Comparison of ENCODE assay signal across 19 cellular contexts in genomic region chr21:46443910-46444309, GRCh38. TPM values are rescaled to one million over a fixed set of nuclear protein-coding genes. Genes with fewer than 3 reads are reported as not detected.
A peak's percentile ranks its signal among the peaks of the same experiment; 100 is the strongest.
DNase-seq lines count a peak whose midpoint lies in the region; ATAC-seq, FAIRE-seq and TF ChIP-seq lines count a peak whose summit lies in the region.
"Had no signal": no experiment of that assay in that cellular context is flagged by ENCODE, and none has a peak within 500 bp of the region (broad histone marks: within the 10 kb centered on the region; RNA-seq: fewer than 3 reads in every experiment).

No MANE protein-coding gene starts in this region.

- intact Hi-C loops in activated naive CD4-positive, alpha-beta T cell treated with anti-CD3 and anti-CD28 coated beads for 36 hours (cut with micrococcal nuclease), result no loop called here
- intact Hi-C loops in K562 (cut with micrococcal nuclease), result no loop called here

- H3K36me3 Mint-ChIP-seq in activated naive CD4-positive, alpha-beta T cell treated with anti-CD3 and anti-CD28 coated beads, Interleukin-2, amount 50 U/mL, for 72 hours, result peaks cover 7 to 29% of the 10 kb centered on the region in 2 donors
- peaks cover 39% of the 10 kb centered on the region for H3K36me3 Mint-ChIP-seq in activated naive CD4-positive, alpha-beta T cell treated with anti-CD3 and anti-CD28 coated beads for 36 hours (ENCODE audit: low read depth)
- peaks cover 21 to 55% (median 36%) of the 10 kb centered on the region in 3 donors for H3K36me3 Mint-ChIP-seq in immature natural killer cell

- no peak for FAIRE-seq in K562 (lab: Jason Lieb, UNC)
- FAIRE-seq: GM18507 had no signal

- in situ Hi-C loops in K562 (cut with MboI), result no loop called here

- no TSS peak for BruUV-seq in K562 (replicated peaks; lab: Mats Ljungman, UMichigan)

- WGBS in K562 (ENCODE audit: insufficient coverage, low coverage, missing lambda C conversion rate), result 82% methylated on average over 8 of the region's 8 CpGs
- 69 to 70% methylated on average over 7 to 8 of the region's 8 CpGs for WGBS in tibial nerve, 2 donors

- TF ChIP-seq CTCF in K562 (IDR thresholded peaks at IDR 0.05 in 2 of 3, conservative IDR thresholded peaks at IDR 0.05 in 1 of 3; ENCODE audit: insufficient read depth in 2 of 3, low read depth in 1 of 3, low read length in 3 of 3) (no peak), tibial nerve (IDR thresholded peaks at IDR 0.05) (no peak)

- CTCF ChIA-PET in activated naive CD4-positive, alpha-beta T cell treated with anti-CD3 and anti-CD28 coated beads for 36 hours (lab: Charles Lee), result no interaction called here
- CTCF ChIA-PET in K562 (lab: Yijun Ruan, JAX; ENCODE audit: low intra/inter-chr PET ratio), result no interaction called here

- H3K9ac ChIP-seq in K562 (ENCODE audit: insufficient read depth in 1 of 2, low read depth in 2 of 2, low read length in 2 of 2), result peak overlapping the region in 1 of 2 experiments; percentile 32; a peak in 1 of 4 replicates

- H3K27ac ChIP-seq in K562 (ENCODE audit: extremely low read depth, low read depth, low read length), result no peak overlapping the region
- H3K27ac ChIP-seq in substantia nigra (ENCODE audit: low read depth, low read length, poor library complexity, severe bottlenecking), result peak overlapping the region; percentile 87
- no peak overlapping the region for H3K27ac ChIP-seq in tibial nerve
- H3K27ac ChIP-seq: PC-9, upper lobe of right lung had no signal

- no peak for ATAC-seq in activated naive CD4-positive, alpha-beta T cell treated with anti-CD3 and anti-CD28 coated beads, Interleukin-2, amount 50 U/mL, for 72 hours
- no peak for ATAC-seq in K562
- ATAC-seq: stimulated activated naive B cell treated with anti-CD40 and anti-IgM and Interleukin-4, amounts not matched to agents 10 μg/mL and 1 μg/mL and 100 μg/mL, for 72 hours; upper lobe of right lung had no signal

- no peaks in the 10 kb centered on the region for H3K9me1 ChIP-seq in K562 (ENCODE audit: control insufficient read depth, insufficient read depth, low read length)

- H3K27me3 Mint-ChIP-seq in activated naive CD4-positive, alpha-beta T cell treated with anti-CD3 and anti-CD28 coated beads for 36 hours (ENCODE audit: low read depth), result no peaks in the 10 kb centered on the region
- peaks cover 3 to 9% (median 5%) of the 10 kb centered on the region in 3 donors for H3K27me3 Mint-ChIP-seq in immature natural killer cell (ENCODE audit: low read depth in 3 of 3)
- H3K27me3 Mint-ChIP-seq: CD8-positive, alpha-beta memory T cell; stimulated activated naive B cell treated with anti-CD40 and anti-IgM and Interleukin-4, amounts not matched to agents 10 μg/mL and 1 μg/mL and 100 μg/mL, for 72 hours had no signal

- TF ChIP-seq RAD21 in K562 (CRISPR knock-in tag; conservative IDR thresholded peaks at IDR 0.05 in 1 of 2, IDR thresholded peaks at IDR 0.05 in 1 of 2), result no peak

- TF ChIP-seq EP300 in K562 (IDR thresholded peaks at IDR 0.05; ENCODE audit: low read length) (no peak), tibial nerve (IDR thresholded peaks at IDR 0.05) (no peak)

- H3K4me3 ChIP-seq in K562, result no peak overlapping the region
- no peak overlapping the region for H3K4me3 ChIP-seq in tibial nerve
- H3K4me3 ChIP-seq: PC-9, upper lobe of right lung had no signal

- no peak for DNase-seq in activated naive CD4-positive, alpha-beta T cell treated with anti-CD3 and anti-CD28 coated beads, Interleukin-2, amount 50 U/mL, for 72 hours (ENCODE audit: low spot score in 2 of 2)
- DNase-seq in activated naive CD4-positive, alpha-beta T cell treated with anti-CD3 and anti-CD28 coated beads for 36 hours, result no peak
- DNase-seq in K562 (ENCODE audit: extremely low read depth in 1 of 4, low spot score in 3 of 4) (no peak), immature natural killer cell (no peak), substantia nigra (lab: John Stamatoyannopoulos, UW) (no peak), C1 segment of cervical spinal cord (lab: John Stamatoyannopoulos, UW) (no peak), tibial nerve (ENCODE audit: low spot score in 2 of 2) (no peak), 8988T (no peak)
- DNase-seq: activated CD4-positive, alpha-beta T cell treated with anti-CD3 and anti-CD28 coated beads for 48 hours; activated T-cell treated with anti-CD3 and anti-CD28 coated beads, Interleukin-2, amount 50 U/mL, for 48 hours; CD8-positive, alpha-beta memory T cell; DND-41; Karpas-422; NCI-H1092; NCI-H524 treated with DMSO at 0.1 percent for 48 hours; PC-9; stimulated activated naive B cell treated with anti-CD40 and anti-IgM and Interleukin-4, amounts not matched to agents 10 μg/mL and 1 μg/mL and 100 μg/mL, for 72 hours; upper lobe of right lung had no signal

- no peak overlapping the region for H3K4me2 ChIP-seq in K562 (ENCODE audit: insufficient read depth, low read length)
- H3K4me2 ChIP-seq: PC-9 had no signal

- H3K27ac Mint-ChIP-seq in activated naive CD4-positive, alpha-beta T cell treated with anti-CD3 and anti-CD28 coated beads, Interleukin-2, amount 50 U/mL, for 72 hours, result peak overlapping the region; percentile 39 to 54
- no peak overlapping the region for H3K27ac Mint-ChIP-seq in activated naive CD4-positive, alpha-beta T cell treated with anti-CD3 and anti-CD28 coated beads for 36 hours
- H3K27ac Mint-ChIP-seq in immature natural killer cell, result peak overlapping the region in 5 of 6 donors; percentile 12 to 87 (median 44)
- H3K27ac Mint-ChIP-seq: stimulated activated naive B cell treated with anti-CD40 and anti-IgM and Interleukin-4, amounts not matched to agents 10 μg/mL and 1 μg/mL and 100 μg/mL, for 72 hours had no signal

- H3K36me3 ChIP-seq in K562 (ENCODE audit: control insufficient read depth, insufficient read depth, low read length) (peaks cover 82% of the 10 kb centered on the region), tibial nerve (peaks cover 0 to 91% (median 4%) of the 10 kb centered on the region in 3 donors)

- TF ChIP-seq POLR2A in K562 (conservative IDR thresholded peaks at IDR 0.05) (no peak), tibial nerve (IDR thresholded peaks at IDR 0.05) (no peak)

- peaks cover 5 to 9% of the 10 kb centered on the region in 2 donors for H3K9me3 Mint-ChIP-seq in activated naive CD4-positive, alpha-beta T cell treated with anti-CD3 and anti-CD28 coated beads, Interleukin-2, amount 50 U/mL, for 72 hours
- peaks cover 5% of the 10 kb centered on the region for H3K9me3 Mint-ChIP-seq in activated naive CD4-positive, alpha-beta T cell treated with anti-CD3 and anti-CD28 coated beads for 36 hours
- H3K9me3 Mint-ChIP-seq in immature natural killer cell, result peaks cover 4 to 11% (median 9%) of the 10 kb centered on the region in 6 donors

- H3K79me2 ChIP-seq in K562 (ENCODE audit: control insufficient read depth, insufficient read depth, low read length), result 0 out of 3 replicates have a peak, but pooled peaks cover 5% of the 10 kb centered on the region

- no peak overlapping the region for H2AFZ ChIP-seq in K562 (ENCODE audit: low read depth, low read length)
- H2AFZ ChIP-seq: PC-9 had no signal

- H3K4me1 ChIP-seq in K562 (replicated peaks in 1 of 2; ENCODE audit: control insufficient read depth in 2 of 2, insufficient read depth in 2 of 2, low read length in 2 of 2) (peaks cover 0 to 8% of the 10 kb centered on the region in 2 experiments; a peak in 3 of 5 replicates), tibial nerve (peaks cover 0 to 5% (median 0%) of the 10 kb centered on the region in 4 donors)
- H3K4me1 ChIP-seq: upper lobe of right lung had no signal

- H3K27me3 ChIP-seq in K562 (ENCODE audit: control insufficient read depth in 2 of 2, insufficient read depth in 2 of 2, low read length in 2 of 2) (no peaks in the 10 kb centered on the region), tibial nerve (no peaks in the 10 kb centered on the region)
- H3K27me3 ChIP-seq: upper lobe of right lung had no signal

- no peaks in the 10 kb centered on the region for H4K20me1 ChIP-seq in K562 (replicated peaks; ENCODE audit: control insufficient read depth, insufficient read depth, low read length)

- H3K4me1 Mint-ChIP-seq in activated naive CD4-positive, alpha-beta T cell treated with anti-CD3 and anti-CD28 coated beads for 36 hours (ENCODE audit: low read depth), result peaks cover 2% of the 10 kb centered on the region
- peaks cover 5 to 13% of the 10 kb centered on the region in 2 donors for H3K4me1 Mint-ChIP-seq in immature natural killer cell
- H3K4me1 Mint-ChIP-seq: stimulated activated naive B cell treated with anti-CD40 and anti-IgM and Interleukin-4, amounts not matched to agents 10 μg/mL and 1 μg/mL and 100 μg/mL, for 72 hours had no signal

- H3K9me3 ChIP-seq in K562 (replicated peaks; ENCODE audit: control insufficient read depth, insufficient read depth, low read depth, low read length), result no peaks in the 10 kb centered on the region
- H3K9me3 ChIP-seq in tibial nerve, result peaks cover 0 to 6% (median 0%) of the 10 kb centered on the region in 4 donors
- H3K9me3 ChIP-seq: upper lobe of right lung had no signal

- H3K4me3 Mint-ChIP-seq in activated naive CD4-positive, alpha-beta T cell treated with anti-CD3 and anti-CD28 coated beads for 36 hours, result no peak overlapping the region
- H3K4me3 Mint-ChIP-seq in immature natural killer cell, result no peak overlapping the region
- H3K4me3 Mint-ChIP-seq: CD8-positive, alpha-beta memory T cell; stimulated activated naive B cell treated with anti-CD40 and anti-IgM and Interleukin-4, amounts not matched to agents 10 μg/mL and 1 μg/mL and 100 μg/mL, for 72 hours had no signal

- POLR2A ChIA-PET in K562 (lab: Yijun Ruan, JAX), result interaction anchor here (1.2 kb wide), 1 partner anchor 12 kb away, joined by 4 read pairs; no protein-coding TSS in a partner anchor

RNA-seq across cellular contexts. Expression of gene DIP2A, which starts 14.8 kb away (rescaled TPM):
- total RNA-seq in activated naive CD4-positive, alpha-beta T cell treated with anti-CD3 and anti-CD28 coated beads, Interleukin-2, amount 50 U/mL, for 72 hours, result 10 to 100 TPM; 42.4 to 60.1 TPM
- total RNA-seq in activated naive CD4-positive, alpha-beta T cell treated with anti-CD3 and anti-CD28 coated beads for 36 hours, result 10 to 100 TPM; 31.4 to 32.7 TPM
- 344 and 474 TPM in 2 replicates for total RNA-seq in K562 (2011; cell fraction: chromatin; rRNA removed; ENCODE audit: low replicate concordance)
- total RNA-seq in K562 (2011; cell fraction: nucleolus; rRNA removed), result 211 and 231 TPM in 2 replicates
- total RNA-seq in K562 (2011; cell fraction: nucleoplasm; rRNA removed), result 245 and 258 TPM in 2 replicates
- 13.8 and 19.7 TPM in 2 replicates for total RNA-seq in K562 (2014; rRNA removed)
- total RNA-seq in K562 (2014; rRNA removed; fragmentation: Illumina TruSeq; extraction: Trizol), result 14.9 and 19.1 TPM in 2 replicates
- total RNA-seq in K562 (2015; rRNA removed; fragmentation: Illumina TruSeq; extraction: Trizol), result 19.6 and 20.3 TPM in 2 replicates
- 31.1 and 32.3 TPM in 2 replicates for total RNA-seq in K562 (2021)
- 34.5 and 41.3 TPM in 2 replicates for polyA plus RNA-seq in K562 (2011; rRNA removed)
- polyA plus RNA-seq in K562 (2011; cell fraction: cytosol; rRNA removed), result 22.5 and 24.1 TPM in 2 replicates
- polyA plus RNA-seq in K562 (2011; cell fraction: nucleus; rRNA removed), result 167 and 196 TPM in 2 replicates
- 21.7 and 36.7 TPM in 2 replicates for polyA plus RNA-seq in K562 (2012)
- polyA plus RNA-seq in K562 (2014; fragmentation: Illumina TruSeq; extraction: Trizol), result 21.3 and 23.9 TPM in 2 replicates
- 1 to 10 TPM; 4.3 to 4.6 TPM for polyA plus RNA-seq in K562 (2014; fragmentation: Nextera tagmentation; extraction: Ambion mirVana)
- 30.0 and 31.1 TPM in 2 replicates for polyA plus RNA-seq in K562 (2014; rRNA removed)
- polyA minus RNA-seq in K562 (2011; rRNA and poly(A)+ RNA removed), result 48.3 and 48.8 TPM in 2 replicates
- polyA minus RNA-seq in K562 (2011; cell fraction: cytosol; rRNA and poly(A)+ RNA removed), result 21.6 and 23.7 TPM in 2 replicates
- polyA minus RNA-seq in K562 (2011; cell fraction: nucleus; rRNA and poly(A)+ RNA removed), result 89.9 and 113 TPM in 2 replicates
- 10 to 100 TPM; 23.1 to 64.8 (median 26.9) TPM for polyA plus RNA-seq in immature natural killer cell
- 10 to 100 TPM; 55.5 to 67.2 (median 59.8) TPM for total RNA-seq in tibial nerve
